Comparison of ENCODE assay signal across 9 cellular contexts in the genomic region with DNA sequence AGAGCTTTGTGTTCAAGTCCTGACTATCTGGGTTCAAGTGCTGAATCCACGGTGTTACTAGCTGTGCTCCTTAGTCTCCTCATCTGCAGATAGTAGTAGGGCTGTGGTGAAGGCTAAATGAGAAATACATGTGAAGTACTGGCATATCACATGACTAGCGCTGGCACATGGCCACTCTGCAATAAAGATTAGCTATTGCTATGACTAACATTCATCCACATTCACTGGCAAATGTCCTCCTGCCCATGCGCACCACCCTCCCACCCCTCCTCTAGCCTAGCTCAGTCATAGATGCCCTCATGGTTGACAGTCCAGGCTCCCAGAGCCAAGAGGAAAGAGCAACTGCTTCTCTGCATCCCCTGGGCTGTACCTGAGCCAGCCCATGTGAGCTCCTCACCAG. TPM values are rescaled to one million over a fixed set of nuclear protein-coding genes. Genes with fewer than 3 reads are reported as not detected.
A peak's percentile ranks its signal among the peaks of the same experiment; 100 is the strongest.
DNase-seq lines count a peak whose midpoint lies in the region; TF ChIP-seq lines count a peak whose summit lies in the region.
"Had no signal": no experiment of that assay in that cellular context is flagged by ENCODE, and none has a peak within 500 bp of the region (broad histone marks: within the 10 kb centered on the region; RNA-seq: fewer than 3 reads in every experiment).

No MANE protein-coding gene starts in this region.

- H2BK5ac ChIP-seq in mesenchymal stem cell (ENCODE audit: low read depth, low read length, poor library complexity, severe bottlenecking): no peak overlapping the region

- 87% methylated on average over 3 of the region's 3 CpGs for WGBS in mesenchymal stem cell

- no peak overlapping the region for H3K14ac ChIP-seq in mesenchymal stem cell (ENCODE audit: low read length in 2 of 2)

- H4K91ac ChIP-seq in mesenchymal stem cell (ENCODE audit: low read length): no peak overlapping the region

- H3K9ac ChIP-seq in mesenchymal stem cell (ENCODE audit: low read length): peak overlapping the region; percentile 75
- H3K9ac ChIP-seq: KMS-11 had no signal

- no peak overlapping the region for H3K4me2 ChIP-seq in mesenchymal stem cell (ENCODE audit: low read length, poor library complexity, severe bottlenecking)
- H3K4me2 ChIP-seq: KMS-11 had no signal

- H2BK12ac ChIP-seq in mesenchymal stem cell (ENCODE audit: low read length in 2 of 2): no peak overlapping the region

- no peak overlapping the region for H2BK120ac ChIP-seq in mesenchymal stem cell (ENCODE audit: low read depth, low read length)

- no peak overlapping the region for H2BK15ac ChIP-seq in mesenchymal stem cell (ENCODE audit: low read depth, poor library complexity, severe bottlenecking)

- DNase-seq in BJ (ENCODE audit: low read depth): peak; percentile 88
- peak; percentile 87 for DNase-seq in NCI-H2196 (lab: John Stamatoyannopoulos, UW; ENCODE audit: unreplicated experiment)
- peak; percentile 91 to 96 for DNase-seq in cardiac fibroblast (ENCODE audit: low read depth in 2 of 2)
- peak; percentile 84 for DNase-seq in mesenchymal stem cell
- no peak for DNase-seq in NAMALWA (ENCODE audit: low spot score)
- no peak for DNase-seq in superior temporal gyrus (ENCODE audit: extremely low spot score)
- no peak for DNase-seq in inferior parietal cortex (ENCODE audit: extremely low spot score)
- no peak for DNase-seq in GM10266 (ENCODE audit: extremely low spot score)

- CTCF ChIA-PET in BJ (lab: Yijun Ruan, JAX): interaction anchor here (0.8 to 12.1 kb wide), 8 partner anchors 12 to 79 kb away, joined by 4 to 382 read pairs (median 38); a partner anchor contains a TSS

- H3K36me3 ChIP-seq in BJ (ENCODE audit: control insufficient read depth, insufficient read depth, low read length) (peaks cover 5% of the 10 kb centered on the region), mesenchymal stem cell (ENCODE audit: control insufficient read depth in 1 of 2, insufficient read depth in 2 of 2, low read depth in 1 of 2, low read length in 2 of 2) (peaks cover 17 to 23% of the 10 kb centered on the region in 2 experiments)

- no peak overlapping the region for H2AFZ ChIP-seq in mesenchymal stem cell (ENCODE audit: low read depth, low read length)

- H3K79me1 ChIP-seq in mesenchymal stem cell (replicated peaks; ENCODE audit: low read length, poor library complexity, severe bottlenecking): peaks cover 14% of the 10 kb centered on the region

- H3K23ac ChIP-seq in mesenchymal stem cell (ENCODE audit: low read length in 2 of 2): no peak overlapping the region

- H3K4me3 ChIP-seq in BJ (ENCODE audit: low read depth, low read length) (no peak overlapping the region), cardiac fibroblast (replicated peaks in 1 of 2; ENCODE audit: low read depth in 2 of 2, low read length in 2 of 2) (no peak overlapping the region), mesenchymal stem cell (ENCODE audit: insufficient read depth in 1 of 2, low read depth in 1 of 2, low read length in 2 of 2) (no peak overlapping the region)

- H3K9me3 ChIP-seq in mesenchymal stem cell (ENCODE audit: control insufficient read depth, low read length): no peaks in the 10 kb centered on the region

- H4K8ac ChIP-seq in mesenchymal stem cell (ENCODE audit: low read length): no peak overlapping the region

- no peak for TF ChIP-seq CTCF in BJ (IDR thresholded peaks at IDR 0.05; ENCODE audit: insufficient read depth, low read depth, low read length)
- no peak for TF ChIP-seq CTCF in cardiac fibroblast (IDR thresholded peaks at IDR 0.05; ENCODE audit: low read depth, low read length)
- TF ChIP-seq CTCF in GM10266 (IDR thresholded peaks at IDR 0.05; ENCODE audit: control insufficient read depth, insufficient read depth, low read depth, missing control alignments): no peak

- H3K27ac ChIP-seq in mesenchymal stem cell (ENCODE audit: low read length, poor library complexity, severe bottlenecking): no peak overlapping the region
- H3K27ac ChIP-seq: KMS-11 had no signal

- H3K4me1 ChIP-seq in mesenchymal stem cell (ENCODE audit: control insufficient read depth, insufficient read depth, low read depth, low read length): peaks cover 17% of the 10 kb centered on the region

- H3K18ac ChIP-seq in mesenchymal stem cell (ENCODE audit: low read depth in 1 of 2, low read length in 2 of 2): no peak overlapping the region

- H3K4ac ChIP-seq in mesenchymal stem cell (ENCODE audit: low read depth in 1 of 2, low read length in 2 of 2): no peak overlapping the region

- POLR2A ChIA-PET in BJ (lab: Charles Lee): interaction anchor here (0.5 to 1.0 kb wide), 4 partner anchors 13 to 190 kb away, joined by 3 to 7 read pairs (median 4); no protein-coding TSS in a partner anchor

- H3K27me3 ChIP-seq in BJ (ENCODE audit: control insufficient read depth, insufficient read depth, low read length) (no peaks in the 10 kb centered on the region), mesenchymal stem cell (ENCODE audit: control insufficient read depth in 1 of 2, insufficient read depth in 1 of 2, low read length in 2 of 2) (no peaks in the 10 kb centered on the region)

- no peak overlapping the region for H2AK5ac ChIP-seq in mesenchymal stem cell (ENCODE audit: low read length, severe bottlenecking)

RNA-seq across cellular contexts. Expression of a gene that starts 8.5 kb away (rescaled TPM):
- 6.0 and 6.8 TPM in 2 replicates for polyA plus RNA-seq in BJ (2011; rRNA removed)
- polyA minus RNA-seq in BJ (2011; rRNA and poly(A)+ RNA removed): 2.6 and 6.4 TPM in 2 replicates
- 0.25 TPM for polyA plus RNA-seq in mesenchymal stem cell (2013, experiment 1 of 2)
- polyA plus RNA-seq in mesenchymal stem cell (2013, experiment 2 of 2): 0.22 TPM

RNA-seq across cellular contexts. Expression of a gene that starts 15.8 kb away (rescaled TPM):
- 65.4 and 95.8 TPM in 2 replicates for polyA plus RNA-seq in BJ (2011; rRNA removed)
- polyA minus RNA-seq in BJ (2011; rRNA and poly(A)+ RNA removed): 13.6 and 19.6 TPM in 2 replicates
- 78.6 TPM for polyA plus RNA-seq in mesenchymal stem cell (2013, experiment 1 of 2)
- 81.9 TPM for polyA plus RNA-seq in mesenchymal stem cell (2013, experiment 2 of 2)

RNA-seq across cellular contexts. Expression of a gene that starts 22.5 kb away (rescaled TPM):
- polyA plus RNA-seq in BJ (2011; rRNA removed): 20.7 and 33.7 TPM in 2 replicates
- 31.7 and 38.6 TPM in 2 replicates for polyA minus RNA-seq in BJ (2011; rRNA and poly(A)+ RNA removed)
- polyA plus RNA-seq in mesenchymal stem cell (2013, experiment 1 of 2): 97.8 TPM
- polyA plus RNA-seq in mesenchymal stem cell (2013, experiment 2 of 2): 97.8 TPM

RNA-seq across cellular contexts. Expression of a gene that starts 44.8 kb away (rescaled TPM):
- 30.0 and 46.4 TPM in 2 replicates for polyA plus RNA-seq in BJ (2011; rRNA removed)
- polyA minus RNA-seq in BJ (2011; rRNA and poly(A)+ RNA removed): 13.2 and 20.0 TPM in 2 replicates
- polyA plus RNA-seq in mesenchymal stem cell (2013, experiment 1 of 2): 15.5 TPM
- polyA plus RNA-seq in mesenchymal stem cell (2013, experiment 2 of 2): 16.6 TPM

RNA-seq across cellular contexts. Expression of a gene that starts 49.6 kb away (rescaled TPM):
- 0.10 and 0.16 TPM in 2 replicates for polyA plus RNA-seq in BJ (2011; rRNA removed)
- not detected in 2 replicates for polyA minus RNA-seq in BJ (2011; rRNA and poly(A)+ RNA removed)
- polyA plus RNA-seq in mesenchymal stem cell (2013, experiment 1 of 2): 0.23 TPM
- 0.29 TPM for polyA plus RNA-seq in mesenchymal stem cell (2013, experiment 2 of 2)

Comparison
In these comparisons a context has a peak if more than half of its experiments do, and no peak if none do; other contexts are left out.
1. DNase-seq: peak in BJ (single experiment), NCI-H2196 (single experiment), cardiac fibroblast (2 of 2) and mesenchymal stem cell (single experiment); none in NAMALWA (single experiment), superior temporal gyrus (single experiment), inferior parietal cortex (single experiment) and GM10266 (single experiment).